ENCODE assay signal across 8 cellular contexts in the genomic region with DNA sequence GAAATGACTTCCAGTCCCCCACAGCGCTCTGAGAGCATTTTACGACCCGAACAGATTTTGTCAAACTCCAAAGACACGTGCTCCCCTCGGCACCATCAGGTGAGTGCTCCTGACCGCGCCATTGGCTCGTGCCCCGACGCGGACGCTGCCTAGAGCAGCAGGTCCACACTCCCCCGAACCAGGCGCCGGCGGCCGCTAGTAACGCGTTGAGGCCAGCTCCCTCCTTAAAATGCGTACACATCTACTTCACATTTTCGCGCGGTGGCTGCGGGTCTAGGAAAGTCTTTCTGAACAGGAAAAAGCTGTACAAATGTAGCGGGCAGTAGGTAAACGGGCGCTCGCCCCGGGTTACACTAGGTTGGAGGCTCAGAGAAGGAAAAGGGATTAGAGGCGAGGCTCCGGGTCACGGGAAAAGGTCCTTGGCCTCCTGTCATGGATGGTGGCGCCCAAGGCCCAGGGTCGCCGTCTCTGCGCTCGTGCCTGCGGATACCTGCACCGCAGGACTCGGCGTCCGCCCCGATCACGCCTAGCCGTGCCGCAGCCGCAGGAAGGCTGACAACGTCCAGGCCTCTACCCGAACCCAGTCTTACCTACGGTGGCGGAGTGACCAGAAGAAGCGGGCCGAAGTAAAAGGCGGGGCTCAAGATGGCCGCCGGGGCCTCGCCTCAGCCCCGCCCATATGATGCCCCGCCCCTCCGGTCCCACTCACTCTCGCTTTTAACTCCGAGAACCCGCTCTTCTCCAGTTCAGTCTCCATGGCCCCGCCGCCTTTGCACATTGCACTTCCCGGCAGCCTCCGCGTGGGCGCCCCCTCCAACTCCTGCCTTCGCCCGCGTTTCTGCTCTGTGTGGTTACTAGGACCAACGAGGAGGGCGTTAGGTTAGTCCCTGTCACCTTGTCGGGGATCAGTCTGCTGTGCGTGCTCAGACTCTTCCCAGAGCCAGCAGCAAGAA. TPM values are rescaled to one million over a fixed set of nuclear protein-coding genes. Genes with fewer than 3 reads are reported as not detected.
DNase-seq lines count a peak whose midpoint lies in the region; ATAC-seq lines count a peak whose summit lies in the region.

A gene with protein sequence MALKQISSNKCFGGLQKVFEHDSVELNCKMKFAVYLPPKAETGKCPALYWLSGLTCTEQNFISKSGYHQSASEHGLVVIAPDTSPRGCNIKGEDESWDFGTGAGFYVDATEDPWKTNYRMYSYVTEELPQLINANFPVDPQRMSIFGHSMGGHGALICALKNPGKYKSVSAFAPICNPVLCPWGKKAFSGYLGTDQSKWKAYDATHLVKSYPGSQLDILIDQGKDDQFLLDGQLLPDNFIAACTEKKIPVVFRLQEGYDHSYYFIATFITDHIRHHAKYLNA (minus strand): TSS at position 647 of the 953 bp plus-strand sequence. CDS start 5,748 bp downstream, outside the sequence.

- DNase-seq in AG20443 (ENCODE audit: low spot score) = peak; percentile 98
- DNase-seq in NCI-H460 (ENCODE audit: extremely low read depth, low read depth) = peak; percentile 81
- DNase-seq in activated CD4-positive, alpha-beta T cell treated with anti-CD3 and anti-CD28 coated beads for 36 hours = peak; percentile 97
- DNase-seq in stimulated activated CD4-positive, alpha-beta T cell treated with anti-CD3 and anti-CD28 coated beads, Interleukin-1b, Interleukin-23, amount 100 ng/mL, for 4 hours (ENCODE audit: low read depth in 2 of 2) = peak; percentile 90 to 95

- peak within 1 kb of the TSS; percentile 98 for H3K27ac Mint-ChIP-seq in activated CD4-positive, alpha-beta T cell treated with anti-CD3 and anti-CD28 coated beads for 36 hours

- intact Hi-C loops in activated CD4-positive, alpha-beta T cell treated with anti-CD3 and anti-CD28 coated beads for 36 hours (cut with DNase I, micrococcal nuclease) = loop anchor here in 1 of 2 experiments (1.0 to 10.0 kb wide), 5 partner anchors 243 to 1298 kb away; a partner anchor contains a TSS

- H3K27me3 ChIP-seq in layer of hippocampus (ENCODE audit: control insufficient read depth, insufficient read depth, low read length) = no peaks in the 10 kb centered on the region

- peaks cover 38% of the 10 kb centered on the region for H3K4me1 Mint-ChIP-seq in activated CD4-positive, alpha-beta T cell treated with anti-CD3 and anti-CD28 coated beads for 36 hours

- peaks cover 26% of the 10 kb centered on the region for H3K36me3 Mint-ChIP-seq in activated CD4-positive, alpha-beta T cell treated with anti-CD3 and anti-CD28 coated beads for 36 hours (ENCODE audit: low read depth)

- H3K9me3 Mint-ChIP-seq in activated CD4-positive, alpha-beta T cell treated with anti-CD3 and anti-CD28 coated beads for 36 hours (ENCODE audit: low read depth) = no peaks in the 10 kb centered on the region

- POLR2A ChIA-PET in activated CD4-positive, alpha-beta T cell treated with anti-CD3 and anti-CD28 coated beads for 36 hours (lab: Charles Lee) = no interaction called here

- ATAC-seq in GM19043 (IDR thresholded peaks at IDR 0.05; ENCODE audit: low read depth, unreplicated experiment) (peak; percentile 88), HG03378 (IDR thresholded peaks at IDR 0.05; ENCODE audit: unreplicated experiment) (peak; percentile 87)
- ATAC-seq in activated CD4-positive, alpha-beta T cell treated with anti-CD3 and anti-CD28 coated beads for 36 hours = peak; percentile 95

- no peaks in the 10 kb centered on the region for H3K27me3 Mint-ChIP-seq in activated CD4-positive, alpha-beta T cell treated with anti-CD3 and anti-CD28 coated beads for 36 hours

- H3K4me3 Mint-ChIP-seq in activated CD4-positive, alpha-beta T cell treated with anti-CD3 and anti-CD28 coated beads for 36 hours = peak within 1 kb of the TSS; percentile 98

- CTCF ChIA-PET in activated CD4-positive, alpha-beta T cell treated with anti-CD3 and anti-CD28 coated beads for 36 hours (lab: Charles Lee) = interaction anchor here (0.6 to 1.0 kb wide), 4 partner anchors 98 to 340 kb away, joined by 3 to 4 read pairs (median 3); no protein-coding TSS in a partner anchor

- H3K27ac ChIP-seq in cingulate gyrus (ENCODE audit: low read depth, low read length) (peak within 1 kb of the TSS; percentile 86), layer of hippocampus (ENCODE audit: low read depth, low read length) (peak within 1 kb of the TSS; percentile 83)

RNA-seq across cellular contexts. Expression of the gene that starts here (rescaled TPM):
- total RNA-seq in NCI-H460 (2014; rRNA removed; shearing (Covaris generic)) = 128 and 138 TPM in 2 replicates
- 93.9 and 108 TPM in 2 replicates for polyA plus RNA-seq in NCI-H460 (2014; cell fraction: nucleus; rRNA removed)
- 100 to 1,000 TPM; 150 to 162 TPM for total RNA-seq in activated CD4-positive, alpha-beta T cell treated with anti-CD3 and anti-CD28 coated beads for 36 hours

Comparison
In these comparisons a context has a peak if more than half of its experiments do, and no peak if none do; other contexts are left out.
1. Peak in every context shown above with its lines: DNase-seq, ATAC-seq and H3K27ac ChIP-seq.